Comparison of ENCODE assay signal across 22 cellular contexts in the genomic region with DNA sequence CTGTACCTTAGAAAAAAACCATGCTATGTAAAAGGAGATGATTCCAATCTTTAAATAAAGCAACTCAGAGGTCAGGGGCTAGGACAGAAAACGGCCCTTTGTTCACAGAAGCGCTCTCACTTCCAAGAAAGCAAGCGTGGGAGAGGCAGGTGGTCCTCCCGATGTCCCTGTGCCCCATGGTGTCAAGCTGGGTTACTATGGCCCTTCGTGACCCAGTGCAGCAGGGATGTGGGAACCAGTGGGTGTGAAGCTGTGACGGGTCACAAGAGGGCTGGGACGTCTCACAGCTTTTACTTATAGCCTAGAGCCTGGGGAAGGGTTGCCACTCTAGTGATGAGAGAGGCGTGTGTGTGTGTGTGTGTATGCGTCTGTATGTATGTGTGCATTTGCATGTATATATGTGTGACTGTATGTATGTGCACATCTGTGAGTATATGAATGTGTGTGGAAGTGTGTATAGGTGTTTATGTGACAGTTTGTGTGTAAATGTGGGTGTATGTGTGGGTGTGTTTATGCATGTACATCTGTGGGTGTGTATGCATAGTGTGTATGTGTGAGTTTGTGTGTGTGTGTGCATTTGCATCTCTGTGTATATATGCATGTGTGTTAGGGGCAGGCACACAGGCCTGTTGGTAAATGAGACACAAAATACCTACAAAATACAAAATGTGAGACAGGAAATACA. TPM values are rescaled to one million over a fixed set of nuclear protein-coding genes. Genes with fewer than 3 reads are reported as not detected.
A peak's percentile ranks its signal among the peaks of the same experiment; 100 is the strongest.
DNase-seq lines count a peak whose midpoint lies in the region; FAIRE-seq and TF ChIP-seq lines count a peak whose summit lies in the region.
"Had no signal": no experiment of that assay in that cellular context is flagged by ENCODE, and none has a peak within 500 bp of the region (broad histone marks: within the 10 kb centered on the region; RNA-seq: fewer than 3 reads in every experiment).

No MANE protein-coding gene starts in this region.

- H4K8ac ChIP-seq in H1 (ENCODE audit: extremely low read depth, insufficient read depth, low read length) (no peak overlapping the region), trophoblast cell (ENCODE audit: low read depth, low read length) (no peak overlapping the region)

- WGBS in H1 (ENCODE audit: extremely low coverage in 1 of 2, insufficient coverage in 1 of 2, insufficient read length in 1 of 2, insufficient replicate concordance in 2 of 2, low coverage in 1 of 2, low lambda C conversion rate in 2 of 2, missing lambda C conversion rate in 1 of 2), 2 experiments, result 82% methylated on average over 9 of the region's 9 CpGs; no CpG with 5 or more reads in 1 of the 2 experiments
- WGBS in trophoblast cell (ENCODE audit: extremely low coverage, insufficient coverage, insufficient read length), result no CpG with 5 or more reads among the region's 9 CpGs

- peaks cover 13% of the 10 kb centered on the region for H3K27me3 Mint-ChIP-seq in activated T-helper 2 cell treated with anti-CD3 and anti-CD28 coated beads, Interferon-gamma antibody, Interleukin-2, Interleukin-4, amounts not matched to agents 10 μg/mL and 5 μg/mL and 100 μg/mL, durations not matched to agents 14 hours and 24 hours and 36 hours (ENCODE audit: low read depth)
- H3K27me3 Mint-ChIP-seq: activated naive CD4-positive, alpha-beta T cell treated with anti-CD3 and anti-CD28 coated beads, Interleukin-2, amount 50 U/mL, for 24 hours had no signal

- H2AFZ ChIP-seq in H1 (ENCODE audit: low read length) (no peak overlapping the region), trophoblast cell (ENCODE audit: insufficient read depth, low read length, poor library complexity) (no peak overlapping the region)

- H3K14ac ChIP-seq in H1 (ENCODE audit: insufficient read length) (no peak overlapping the region), trophoblast cell (ENCODE audit: low read length) (peak overlapping the region; percentile 88)

- H3K4ac ChIP-seq in H1 (replicated peaks; ENCODE audit: insufficient read length, low read depth, low read length) (no peak overlapping the region), trophoblast cell (ENCODE audit: low read depth, low read length) (no peak overlapping the region)

- H2BK5ac ChIP-seq in H1 (ENCODE audit: low read depth, low read length) (no peak overlapping the region), trophoblast cell (ENCODE audit: low read depth, low read length, poor library complexity) (peak overlapping the region; percentile 57)

- no peak for FAIRE-seq in H1 (lab: Jason Lieb, UNC)
- no peak for FAIRE-seq in frontal cortex (lab: Jason Lieb, UNC)
- FAIRE-seq: D721Med, GM12878, HepG2 had no signal

- TF ChIP-seq EP300 in H1 (IDR thresholded peaks at IDR 0.05; ENCODE audit: borderline replicate concordance in 1 of 2, low read depth in 2 of 2, low read length in 2 of 2), result no peak

- H4K91ac ChIP-seq in H1 (replicated peaks; ENCODE audit: insufficient read length, low read length) (no peak overlapping the region), trophoblast cell (ENCODE audit: low read depth, low read length) (peak overlapping the region; percentile 90)

- intact Hi-C loops in uterus (cut with DNase I; ENCODE audit: low total_unique reads), result no loop called here
- intact Hi-C loops in activated T-helper 2 cell treated with anti-CD3 and anti-CD28 coated beads, Interferon-gamma antibody, Interleukin-2, Interleukin-4, amounts not matched to agents 10 μg/mL and 5 μg/mL and 100 μg/mL, durations not matched to agents 14 hours and 24 hours and 36 hours (cut with micrococcal nuclease), result no loop called here

- TF ChIP-seq RAD21 in H1 (IDR thresholded peaks at IDR 0.05 in 1 of 2, conservative IDR thresholded peaks at IDR 0.05 in 1 of 2; ENCODE audit: low read depth in 2 of 2, low read length in 2 of 2), result no peak

- no peak overlapping the region for H3K56ac ChIP-seq in H1 (replicated peaks; ENCODE audit: insufficient read length, low read depth, low read length)

- H2BK12ac ChIP-seq in H1 (ENCODE audit: low read depth, low read length), result peak overlapping the region; percentile 17; the same call in 1 of the 2 replicates
- peak overlapping the region; percentile 92 for H2BK12ac ChIP-seq in trophoblast cell (ENCODE audit: low read length)

- no peak overlapping the region for H4K5ac ChIP-seq in H1 (ENCODE audit: insufficient read length, low read depth, low read length)

- H3K36me3 ChIP-seq in H1 (ENCODE audit: control insufficient read depth in 2 of 4, insufficient read depth in 4 of 4, low read length in 3 of 4) (no peaks in the 10 kb centered on the region), trophoblast cell (ENCODE audit: control insufficient read depth in 1 of 2, insufficient read depth in 2 of 2, low read length in 2 of 2) (peaks cover 4 to 8% of the 10 kb centered on the region in 2 experiments), uterus (no peaks in the 10 kb centered on the region)

- H3K4me2 ChIP-seq in H1 (ENCODE audit: insufficient read depth in 1 of 2, low read depth in 2 of 2, low read length in 2 of 2) (no peak overlapping the region), trophoblast cell (ENCODE audit: low read length) (no peak overlapping the region)

- H2BK120ac ChIP-seq in H1 (replicated peaks; ENCODE audit: low read depth, low read length) (no peak overlapping the region), trophoblast cell (ENCODE audit: insufficient read depth, low read length, poor library complexity) (peak overlapping the region; percentile 18)

- H3K9ac ChIP-seq in H1 (replicated peaks in 1 of 4; ENCODE audit: extremely low read depth in 1 of 4, low read depth in 3 of 4, low read length in 3 of 4) (no peak overlapping the region), trophoblast cell (ENCODE audit: low read length) (no peak overlapping the region)

- POLR2A ChIA-PET in H1 (lab: Charles Lee; ENCODE audit: partially characterized antibody), result interaction anchor here (0.7 kb wide), 1 partner anchor 12 kb away, joined by 4 read pairs; no protein-coding TSS in a partner anchor

- H3K4me3 Mint-ChIP-seq in activated T-helper 2 cell treated with anti-CD3 and anti-CD28 coated beads, Interferon-gamma antibody, Interleukin-2, Interleukin-4, amounts not matched to agents 10 μg/mL and 5 μg/mL and 100 μg/mL, durations not matched to agents 14 hours and 24 hours and 36 hours (ENCODE audit: low read depth), result no peak overlapping the region
- H3K4me3 Mint-ChIP-seq: activated CD4-positive, alpha-beta T cell treated with anti-CD3 and anti-CD28 coated beads, Interleukin-2, amount 10 ng/mL, durations not matched to agents 7 days and 5 days; activated naive CD4-positive, alpha-beta T cell treated with anti-CD3 and anti-CD28 coated beads, Interleukin-2, amount 50 U/mL, for 24 hours; CD4-positive, CD25-positive, alpha-beta regulatory T cell; natural killer cell had no signal

- H3K18ac ChIP-seq in H1 (ENCODE audit: extremely low read depth, low read length) (no peak overlapping the region), trophoblast cell (ENCODE audit: low read length) (peak overlapping the region; percentile 73)

- no peaks in the 10 kb centered on the region for H3K9me3 Mint-ChIP-seq in activated T-helper 2 cell treated with anti-CD3 and anti-CD28 coated beads, Interferon-gamma antibody, Interleukin-2, Interleukin-4, amounts not matched to agents 10 μg/mL and 5 μg/mL and 100 μg/mL, durations not matched to agents 14 hours and 24 hours and 36 hours
- H3K9me3 Mint-ChIP-seq: activated CD4-positive, alpha-beta T cell treated with anti-CD3 and anti-CD28 coated beads, Interleukin-2, amount 10 ng/mL, durations not matched to agents 7 days and 5 days; activated naive CD4-positive, alpha-beta T cell treated with anti-CD3 and anti-CD28 coated beads, Interleukin-2, amount 50 U/mL, for 24 hours; natural killer cell had no signal

- no peak overlapping the region for H2BK20ac ChIP-seq in H1 (ENCODE audit: low read length)

- H3K36me3 Mint-ChIP-seq in activated T-helper 2 cell treated with anti-CD3 and anti-CD28 coated beads, Interferon-gamma antibody, Interleukin-2, Interleukin-4, amounts not matched to agents 10 μg/mL and 5 μg/mL and 100 μg/mL, durations not matched to agents 14 hours and 24 hours and 36 hours (ENCODE audit: low read depth), result no peaks in the 10 kb centered on the region
- H3K36me3 Mint-ChIP-seq: activated naive CD4-positive, alpha-beta T cell treated with anti-CD3 and anti-CD28 coated beads, Interleukin-2, amount 50 U/mL, for 24 hours; CD4-positive, CD25-positive, alpha-beta regulatory T cell; natural killer cell had no signal

- H3K23ac ChIP-seq in H1 (ENCODE audit: insufficient read length), result no peak overlapping the region
- no peak overlapping the region for H3K23ac ChIP-seq in trophoblast cell (ENCODE audit: low read length)

- no peaks in the 10 kb centered on the region; a peak in 1 of 7 replicates for H3K27me3 ChIP-seq in H1 (replicated peaks in 1 of 4; ENCODE audit: control insufficient read depth in 3 of 4, extremely low read depth in 1 of 4, insufficient read depth in 3 of 4, low read length in 3 of 4)
- H3K27me3 ChIP-seq in trophoblast cell (ENCODE audit: insufficient read depth, low read length), result no peaks in the 10 kb centered on the region
- H3K27me3 ChIP-seq in uterus, result no peaks in the 10 kb centered on the region
- H3K27me3 ChIP-seq: foreskin keratinocyte had no signal

- CTCF ChIA-PET in H1 (lab: Charles Lee; ENCODE audit: partially characterized antibody), result interaction anchor here (0.8 kb wide), 1 partner anchor 219 kb away, joined by 3 read pairs; no protein-coding TSS in a partner anchor

- H3K79me2 ChIP-seq in H1 (ENCODE audit: control insufficient read depth in 1 of 2, insufficient read depth in 2 of 2, low read length in 2 of 2), result no peaks in the 10 kb centered on the region
- H3K79me2 ChIP-seq in trophoblast cell (ENCODE audit: control insufficient read depth, insufficient read depth, low read length, poor library complexity), result no peaks in the 10 kb centered on the region

- no peak overlapping the region for H3K27ac Mint-ChIP-seq in activated T-helper 2 cell treated with anti-CD3 and anti-CD28 coated beads, Interferon-gamma antibody, Interleukin-2, Interleukin-4, amounts not matched to agents 10 μg/mL and 5 μg/mL and 100 μg/mL, durations not matched to agents 14 hours and 24 hours and 36 hours
- H3K27ac Mint-ChIP-seq: activated CD4-positive, alpha-beta T cell treated with anti-CD3 and anti-CD28 coated beads, Interleukin-2, amount 10 ng/mL, durations not matched to agents 7 days and 5 days; activated naive CD4-positive, alpha-beta T cell treated with anti-CD3 and anti-CD28 coated beads, Interleukin-2, amount 50 U/mL, for 24 hours; CD4-positive, CD25-positive, alpha-beta regulatory T cell; natural killer cell had no signal

- peaks cover 3% of the 10 kb centered on the region for H3K4me1 Mint-ChIP-seq in activated T-helper 2 cell treated with anti-CD3 and anti-CD28 coated beads, Interferon-gamma antibody, Interleukin-2, Interleukin-4, amounts not matched to agents 10 μg/mL and 5 μg/mL and 100 μg/mL, durations not matched to agents 14 hours and 24 hours and 36 hours (ENCODE audit: low read depth)
- H3K4me1 Mint-ChIP-seq: activated naive CD4-positive, alpha-beta T cell treated with anti-CD3 and anti-CD28 coated beads, Interleukin-2, amount 50 U/mL, for 24 hours; natural killer cell had no signal

- no peak for TF ChIP-seq POLR2A in H1 (IDR thresholded peaks at IDR 0.05; ENCODE audit: control extremely low read depth in 1 of 2, low read depth in 2 of 2, low read length in 2 of 2)
- no peak for TF ChIP-seq POLR2A in uterus (IDR thresholded peaks at IDR 0.05)

- H2BK15ac ChIP-seq in H1 (ENCODE audit: low read length), result peak overlapping the region; percentile 72; the same call in 1 of the 2 replicates

- no peaks in the 10 kb centered on the region for H3K23me2 ChIP-seq in H1 (ENCODE audit: low read depth, low read length)

- H3K79me1 ChIP-seq in H1 (ENCODE audit: low read depth, low read length), result no peaks in the 10 kb centered on the region
- H3K79me1 ChIP-seq in trophoblast cell (ENCODE audit: low read length), result peaks cover 22% of the 10 kb centered on the region

- H4K20me1 ChIP-seq in H1 (replicated peaks in 1 of 2; ENCODE audit: control insufficient read depth in 1 of 2, insufficient read depth in 2 of 2, low read length in 2 of 2), result peaks cover 0 to 4% of the 10 kb centered on the region in 2 experiments

- H3K9me3 ChIP-seq in H1 (ENCODE audit: insufficient read depth in 2 of 2, low read depth in 1 of 2, low read length in 1 of 2) (0 out of 4 replicates have a peak, but pooled peaks cover 0 to 2% of the 10 kb centered on the region in 2 experiments), trophoblast cell (ENCODE audit: insufficient read depth, low read depth, low read length) (no peaks in the 10 kb centered on the region), uterus (no peaks in the 10 kb centered on the region)

- H2AK5ac ChIP-seq in H1 (ENCODE audit: low read depth, low read length) (no peak overlapping the region), trophoblast cell (ENCODE audit: low read length) (peak overlapping the region; percentile 92)

- peak overlapping the region; percentile 91 for H3K27ac ChIP-seq in angular gyrus (ENCODE audit: low read depth, low read length)
- H3K27ac ChIP-seq in H1 (ENCODE audit: low read depth, low read length), result no peak overlapping the region
- H3K27ac ChIP-seq in trophoblast cell (ENCODE audit: low read depth, low read length), result no peak overlapping the region
- peak overlapping the region; percentile 15 to 71 for H3K27ac ChIP-seq in uterus
- H3K27ac ChIP-seq: foreskin keratinocyte, HL-60 had no signal

- TF ChIP-seq CTCF in H1 (IDR thresholded peaks at IDR 0.05; ENCODE audit: control extremely low read depth in 1 of 3, insufficient read depth in 1 of 3, low read depth in 1 of 3, low read length in 3 of 3) (no peak), uterus (IDR thresholded peaks at IDR 0.05) (no peak)

- H3K4me1 ChIP-seq in H1 (replicated peaks in 1 of 4; ENCODE audit: control insufficient read depth in 3 of 4, insufficient read depth in 4 of 4, low read length in 3 of 4) (0 out of 7 replicates have a peak, but pooled peaks cover 0 to 4% (median 0%) of the 10 kb centered on the region in 4 experiments), trophoblast cell (ENCODE audit: control insufficient read depth in 1 of 2, insufficient read depth in 2 of 2, low read length in 2 of 2) (peaks cover 27 to 30% of the 10 kb centered on the region in 2 experiments), uterus (peaks cover 5 to 11% of the 10 kb centered on the region in 2 donors)

- no peak for DNase-seq in H1 (ENCODE audit: low read depth in 1 of 2, low spot score in 2 of 2)
- no peak for DNase-seq in trophoblast cell
- DNase-seq in uterus, result no peak
- DNase-seq in activated T-helper 2 cell treated with anti-CD3 and anti-CD28 coated beads, Interferon-gamma antibody, Interleukin-2, Interleukin-4, amounts not matched to agents 10 μg/mL and 5 μg/mL and 100 μg/mL, durations not matched to agents 14 hours and 24 hours and 36 hours (ENCODE audit: low spot score), result no peak
- DNase-seq in frontal cortex (ENCODE audit: low spot score in 2 of 2), result no peak
- no peak for DNase-seq in NCI-H146 treated with DMSO at 0.1 percent for 48 hours (lab: John Stamatoyannopoulos, UW; ENCODE audit: unreplicated experiment)
- DNase-seq: activated CD4-positive, alpha-beta T cell treated with anti-CD3 and anti-CD28 coated beads, Interleukin-2, amount 10 ng/mL, durations not matched to agents 7 days and 5 days; CD4-positive, CD25-positive, alpha-beta regulatory T cell; HCEC 1CT; left ventricle myocardium superior; natural killer cell; NCI-H2227 treated with DMSO at 0.1 percent for 48 hours; stimulated activated CD8-positive, alpha-beta memory T cell treated with anti-CD3 and anti-CD28 coated beads, Interleukin-4, amount 100 ng/mL, for 48 hours had no signal

- H4K12ac ChIP-seq in trophoblast cell (ENCODE audit: low read depth, low read length), result no peak overlapping the region

- H3K4me3 ChIP-seq in H1 (ENCODE audit: extremely low read depth in 1 of 4, insufficient read depth in 2 of 4, low read depth in 3 of 4, low read length in 4 of 4) (no peak overlapping the region; a peak in 1 of 8 replicates), trophoblast cell (ENCODE audit: low read depth, low read length) (no peak overlapping the region), uterus (no peak overlapping the region)
- H3K4me3 ChIP-seq: GM12878 had no signal

RNA-seq across cellular contexts. Expression of gene HTRA1, which starts 25.2 kb away (rescaled TPM):
- 15.8 and 16.5 TPM in 2 replicates for total RNA-seq in H1 (2021; fragmentation: NEBNext Ultra II Directional; extraction: Animal tissue kit (Norgen Biotek cat#: 25700))
- 10.9 and 20.1 TPM in 2 replicates for polyA plus RNA-seq in H1 (2011; rRNA removed)
- polyA plus RNA-seq in H1 (2011; cell fraction: cytosol; rRNA removed), result 13.2 TPM
- 14.4 TPM for polyA plus RNA-seq in H1 (2011; cell fraction: nucleus; rRNA removed)
- 18.2 to 21.1 TPM (median 19.7 TPM) in 4 replicates for polyA plus RNA-seq in H1 (2012, experiment 1 of 2)
- 17.5 TPM for polyA plus RNA-seq in H1 (2012, experiment 2 of 2)
- polyA plus RNA-seq in H1 (2013, experiment 1 of 2), result 22.0 TPM
- 21.8 TPM for polyA plus RNA-seq in H1 (2013, experiment 2 of 2)
- polyA minus RNA-seq in H1 (2011; rRNA and poly(A)+ RNA removed), result 7.5 and 11.1 TPM in 2 replicates
- 5.9 TPM for polyA minus RNA-seq in H1 (2011; cell fraction: cytosol; rRNA and poly(A)+ RNA removed)
- 3.9 TPM for polyA minus RNA-seq in H1 (2011; cell fraction: nucleus; rRNA and poly(A)+ RNA removed)
- polyA plus RNA-seq in trophoblast cell (2013), result 135 and 141 TPM in 2 replicates
- total RNA-seq in uterus (100 to 1,000 TPM in 3 of 4 donors, 10 to 100 TPM in 1; 98.3 to 153 (median 142) TPM), frontal cortex (41.2 TPM)
- not detected in 2 replicates for total RNA-seq in activated T-helper 2 cell treated with anti-CD3 and anti-CD28 coated beads, Interferon-gamma antibody, Interleukin-2, Interleukin-4, amounts not matched to agents 10 μg/mL and 5 μg/mL and 100 μg/mL, durations not matched to agents 14 hours and 24 hours and 36 hours
- total RNA-seq: activated CD4-positive, alpha-beta T cell treated with anti-CD3 and anti-CD28 coated beads, Interleukin-2, amount 10 ng/mL, durations not matched to agents 7 days and 5 days; CD4-positive, CD25-positive, alpha-beta regulatory T cell; GM12878; natural killer cell had no signal
- polyA plus RNA-seq: CD4-positive, CD25-positive, alpha-beta regulatory T cell had no signal

RNA-seq across cellular contexts. Expression of gene ARMS2, which starts 32.1 kb away (rescaled TPM):
- total RNA-seq in H1 (2021; fragmentation: NEBNext Ultra II Directional; extraction: Animal tissue kit (Norgen Biotek cat#: 25700)), result not detected in 2 replicates
- polyA plus RNA-seq in H1 (2011; rRNA removed), result not detected in 2 replicates
- polyA plus RNA-seq in H1 (2011; cell fraction: cytosol; rRNA removed), result not detected
- not detected for polyA plus RNA-seq in H1 (2011; cell fraction: nucleus; rRNA removed)
- polyA plus RNA-seq in H1 (2012, experiment 1 of 2), result not detected in 4 replicates
- not detected for polyA plus RNA-seq in H1 (2012, experiment 2 of 2)
- polyA plus RNA-seq in H1 (2013, experiment 1 of 2), result not detected
- polyA plus RNA-seq in H1 (2013, experiment 2 of 2), result not detected
- polyA minus RNA-seq in H1 (2011; rRNA and poly(A)+ RNA removed), result not detected in 2 replicates
- polyA minus RNA-seq in H1 (2011; cell fraction: cytosol; rRNA and poly(A)+ RNA removed), result not detected
- not detected for polyA minus RNA-seq in H1 (2011; cell fraction: nucleus; rRNA and poly(A)+ RNA removed)
- 0.07 and 0.12 TPM in 2 replicates for polyA plus RNA-seq in trophoblast cell (2013)
- total RNA-seq in uterus (not detected), frontal cortex (not detected)
- not detected in 2 replicates for total RNA-seq in activated T-helper 2 cell treated with anti-CD3 and anti-CD28 coated beads, Interferon-gamma antibody, Interleukin-2, Interleukin-4, amounts not matched to agents 10 μg/mL and 5 μg/mL and 100 μg/mL, durations not matched to agents 14 hours and 24 hours and 36 hours
- total RNA-seq: activated CD4-positive, alpha-beta T cell treated with anti-CD3 and anti-CD28 coated beads, Interleukin-2, amount 10 ng/mL, durations not matched to agents 7 days and 5 days; CD4-positive, CD25-positive, alpha-beta regulatory T cell; Daoy; epithelial cell of proximal tubule; foreskin keratinocyte; GM12878; HepG2; left ventricle myocardium superior; natural killer cell had no signal
- polyA plus RNA-seq: CD4-positive, CD25-positive, alpha-beta regulatory T cell; foreskin keratinocyte; GM12878; HepG2 had no signal

Comparison
In these comparisons a context has a peak if more than half of its experiments do, and no peak if none do; other contexts are left out.
1. H3K27ac ChIP-seq: peak in angular gyrus (single experiment) and uterus (2 of 2); none in H1 (single experiment) and trophoblast cell (single experiment).
2. RNA of gene HTRA1, which starts 25.2 kb away (total RNA-seq): 98.3 to 153 TPM in uterus, 41.2 TPM in frontal cortex (single experiment) and 15.8 to 16.5 TPM in H1; not detected in activated T-helper 2 cell treated with anti-CD3 and anti-CD28 coated beads, Interferon-gamma antibody, Interleukin-2, Interleukin-4, amounts not matched to agents 10 μg/mL and 5 μg/mL and 100 μg/mL, durations not matched to agents 14 hours and 24 hours and 36 hours; every median in the first group is over 10 times any median in the second.